21 cellular contexts compared by ENCODE assay signal in genomic region chr15:61339526-61339925, GRCh38.
"Had no signal": no experiment of that assay in that cellular context is flagged by ENCODE, and none has a peak within 500 bp of the region (broad histone marks: within the 10 kb centered on the region; RNA-seq: fewer than 3 reads in every experiment).

No MANE protein-coding gene starts in this region.

- H3K4me1 ChIP-seq: esophagus muscularis mucosa, foreskin keratinocyte, left ventricle myocardium inferior, lower lobe of right lung, parathyroid adenoma, prostate gland, spleen, tibial artery, upper lobe of left lung, uterus had no signal

- H3K27me3 ChIP-seq: esophagus muscularis mucosa, foreskin keratinocyte, right lobe of liver, upper lobe of left lung, uterus had no signal

- H3K9me3 ChIP-seq: prostate gland, uterus had no signal

- H3K79me2 ChIP-seq: parathyroid adenoma had no signal

- DNase-seq: effector memory CD4-positive, alpha-beta T cell; foreskin keratinocyte; immature natural killer cell; left ventricle myocardium inferior; lower lobe of right lung; mesendoderm; naive thymus-derived CD4-positive, alpha-beta T cell; nephron progenitor cell; right lobe of liver; spleen; stimulated activated CD4-positive, alpha-beta T cell treated with anti-CD3 and anti-CD28 coated beads, Interleukin-15, amount 100 ng/mL, for 24 hours; stimulated activated CD4-positive, alpha-beta T cell treated with anti-CD3 and anti-CD28 coated beads, Interleukin-1b, Interleukin-23, amount 100 ng/mL, for 48 hours; stimulated activated CD4-positive, alpha-beta T cell treated with anti-CD3 and anti-CD28 coated beads, Interleukin-4, amount 100 ng/mL, for 24 hours; tibial artery; upper lobe of left lung; uterus had no signal

- H3K4me3 ChIP-seq: esophagus muscularis mucosa, left ventricle myocardium inferior, lower lobe of right lung, prostate gland, right lobe of liver, spleen, tibial artery, upper lobe of left lung, uterus had no signal

- H3K36me3 ChIP-seq: esophagus muscularis mucosa, left ventricle myocardium inferior, lower lobe of right lung, prostate gland, right lobe of liver, spleen, tibial artery, upper lobe of left lung, uterus had no signal

- H3K9ac ChIP-seq: parathyroid adenoma had no signal

- FAIRE-seq: keratinocyte had no signal

- H3K27ac ChIP-seq: epithelial cell of prostate, esophagus muscularis mucosa, foreskin keratinocyte, left ventricle myocardium inferior, lower lobe of right lung, parathyroid adenoma, prostate gland, right lobe of liver, spleen, tibial artery, upper lobe of left lung, uterus had no signal

- H2AFZ ChIP-seq: parathyroid adenoma had no signal
